Comparison of ENCODE assay signal across 8 cellular contexts in the genomic region with DNA sequence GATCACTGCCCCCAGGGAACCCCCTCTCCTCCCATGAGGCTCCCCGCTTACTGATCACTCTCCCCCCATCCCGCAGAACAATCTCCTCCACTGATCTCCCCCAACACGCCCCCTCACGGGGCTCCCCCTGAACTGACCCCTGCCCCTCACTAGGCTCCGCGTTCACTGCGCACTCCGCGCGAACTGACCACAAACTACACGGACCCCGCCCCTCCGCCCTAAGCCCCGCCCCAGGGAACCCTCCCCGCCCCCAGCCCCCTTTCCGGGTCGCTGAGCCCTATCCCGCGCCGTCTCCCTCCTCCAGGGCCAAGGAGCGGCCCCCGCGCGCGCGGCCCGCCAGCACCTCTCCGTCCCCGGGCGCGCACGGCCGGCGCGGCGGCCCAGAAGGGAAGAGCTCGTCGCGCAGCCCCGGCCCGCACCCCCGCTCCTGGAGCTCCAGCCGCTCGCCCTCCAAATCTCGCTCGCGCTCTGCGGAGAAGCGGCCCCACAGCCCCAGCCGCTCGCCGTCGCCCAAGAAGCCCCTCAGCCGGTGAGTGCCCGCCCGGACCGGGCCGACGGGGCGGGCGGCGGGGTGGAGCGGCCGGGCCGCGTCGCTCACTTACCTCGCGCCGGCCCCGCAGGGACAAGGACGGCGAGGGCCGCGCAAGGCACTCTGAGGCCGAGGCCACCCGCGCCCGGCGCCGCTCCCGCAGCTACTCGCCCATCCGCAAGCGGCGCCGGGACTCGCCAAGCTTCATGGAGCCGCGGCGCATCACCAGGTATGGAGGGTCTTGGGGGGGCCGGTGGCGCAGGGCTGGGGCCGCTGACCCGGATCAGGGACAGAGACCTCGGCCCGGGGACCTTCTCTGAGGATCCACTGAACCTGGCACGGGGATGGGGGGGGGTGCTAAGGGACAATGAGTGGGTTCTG. TPM values are rescaled to one million over a fixed set of nuclear protein-coding genes. Genes with fewer than 3 reads are reported as not detected.
DNase-seq lines count a peak whose midpoint lies in the region; ATAC-seq and TF ChIP-seq lines count a peak whose summit lies in the region.

No MANE protein-coding gene starts in this region.

- no peak for TF ChIP-seq POLR2A in esophagus muscularis mucosa (IDR thresholded peaks at IDR 0.05; ENCODE audit: low read depth)

- H2BK5ac ChIP-seq in neuronal stem cell (ENCODE audit: low read length) = no peak overlapping the region

- H3K36me3 ChIP-seq in SJSA1 (no peaks in the 10 kb centered on the region), esophagus muscularis mucosa (no peaks in the 10 kb centered on the region), neuronal stem cell (replicated peaks in 1 of 2; ENCODE audit: control insufficient read depth in 2 of 2, insufficient read depth in 2 of 2, low read length in 2 of 2) (no peaks in the 10 kb centered on the region)

- H3K4me1 ChIP-seq in SJSA1 (replicated peaks) = peaks cover 9% of the 10 kb centered on the region
- peaks cover 3 to 33% (median 31%) of the 10 kb centered on the region in 4 donors for H3K4me1 ChIP-seq in esophagus muscularis mucosa
- peaks cover 0 to 3% of the 10 kb centered on the region in 2 donors for H3K4me1 ChIP-seq in neuronal stem cell (ENCODE audit: control insufficient read depth in 2 of 2, insufficient read depth in 1 of 2, low read depth in 1 of 2, low read length in 2 of 2)

- H3K9me3 ChIP-seq in SJSA1 (replicated peaks) (no peaks in the 10 kb centered on the region), esophagus muscularis mucosa (no peaks in the 10 kb centered on the region), neuronal stem cell (replicated peaks in 1 of 2; ENCODE audit: control insufficient read depth in 2 of 2, insufficient read depth in 1 of 2, low read depth in 1 of 2, low read length in 2 of 2) (no peaks in the 10 kb centered on the region)

- H3K23ac ChIP-seq in neuronal stem cell (ENCODE audit: low read depth, low read length, poor library complexity) = no peak overlapping the region

- H3K18ac ChIP-seq in neuronal stem cell (ENCODE audit: low read length) = peak overlapping the region; percentile 84

- intact Hi-C loops in esophagus muscularis mucosa (cut with DNase I) = loop anchor here (5.0 to 10.0 kb wide), 3 partner anchors 35 to 108 kb away; partner anchors contain the start of gene YWHAG

- peak overlapping the region; percentile 46 for H2AK5ac ChIP-seq in neuronal stem cell (ENCODE audit: low read depth, low read length)

- H2BK15ac ChIP-seq in neuronal stem cell (ENCODE audit: low read length) = peak overlapping the region; percentile 71

- H3K4me2 ChIP-seq in neuronal stem cell (ENCODE audit: insufficient read depth, low read length, poor library complexity, severe bottlenecking) = peak overlapping the region; percentile 72

- H2AFZ ChIP-seq in neuronal stem cell (ENCODE audit: low read length) = peak overlapping the region; percentile 88

- no peaks in the 10 kb centered on the region for H3K79me1 ChIP-seq in neuronal stem cell (ENCODE audit: low read depth, low read length)

- ATAC-seq in HG02970 (IDR thresholded peaks at IDR 0.05; ENCODE audit: low FRiP score, unreplicated experiment) (no peak), GM21515 (IDR thresholded peaks at IDR 0.05; ENCODE audit: unreplicated experiment) (no peak)

- TF ChIP-seq EP300 in esophagus muscularis mucosa (IDR thresholded peaks at IDR 0.05) = no peak

- H3K4ac ChIP-seq in neuronal stem cell (ENCODE audit: low read length) = no peak overlapping the region

- H2BK120ac ChIP-seq in neuronal stem cell (ENCODE audit: low read depth, low read length) = no peak overlapping the region

- DNase-seq in SJSA1 (ENCODE audit: low read depth in 1 of 2, low spot score in 2 of 2) = no peak
- DNase-seq in esophagus muscularis mucosa (ENCODE audit: extremely low spot score) = no peak
- DNase-seq in neuronal stem cell (ENCODE audit: low spot score) = no peak
- no peak for DNase-seq in OCI-M1 (lab: John Stamatoyannopoulos, UW)
- DNase-seq in activated CD4-positive, alpha-beta T cell treated with anti-CD3 and anti-CD28 coated beads, Interleukin-2, amount 50 U/mL, for 4 hours = no peak

- H3K4me3 ChIP-seq in SJSA1 (peak overlapping the region; percentile 32), esophagus muscularis mucosa (peak overlapping the region; percentile 55 to 73 (median 59)), neuronal stem cell (ENCODE audit: low read length in 2 of 2) (peak overlapping the region; percentile 38 to 85)

- peak overlapping the region; percentile 88 for H3K9ac ChIP-seq in neuronal stem cell (ENCODE audit: low read depth, low read length, poor library complexity)

- H3K14ac ChIP-seq in neuronal stem cell (ENCODE audit: low read length) = peak overlapping the region; percentile 33

- WGBS in esophagus muscularis mucosa = 13% methylated on average over 20 of the region's 98 CpGs
- no CpG with 5 or more reads among the region's 98 CpGs for WGBS in neuronal stem cell (ENCODE audit: extremely low coverage in 2 of 2, insufficient read length in 2 of 2, insufficient replicate concordance in 1 of 2), 2 donors

- no peak overlapping the region for H2BK12ac ChIP-seq in neuronal stem cell (ENCODE audit: low read length)

- no peak overlapping the region for H4K91ac ChIP-seq in neuronal stem cell (ENCODE audit: low read depth, low read length, poor library complexity)

- H3K27ac ChIP-seq in C4-2B (peak overlapping the region; percentile 12; the same call in 1 of the 2 replicates), SJSA1 (no peak overlapping the region), esophagus muscularis mucosa (replicated peaks in 1 of 4) (peak overlapping the region in 1 of 4 donors; percentile 34), neuronal stem cell (replicated peaks; ENCODE audit: low read length) (no peak overlapping the region)

- H4K8ac ChIP-seq in neuronal stem cell (ENCODE audit: low read depth, low read length) = no peak overlapping the region

- no peak for TF ChIP-seq CTCF in C4-2B (conservative IDR thresholded peaks at IDR 0.05)
- no peak for TF ChIP-seq CTCF in esophagus muscularis mucosa (IDR thresholded peaks at IDR 0.05)

- peaks cover 25% of the 10 kb centered on the region for H3K27me3 ChIP-seq in SJSA1 (replicated peaks)
- peaks cover 0 to 47% (median 12%) of the 10 kb centered on the region in 4 donors for H3K27me3 ChIP-seq in esophagus muscularis mucosa
- H3K27me3 ChIP-seq in neuronal stem cell (ENCODE audit: control insufficient read depth in 3 of 3, insufficient read depth in 3 of 3, low read depth in 1 of 3, low read length in 3 of 3) = peaks cover 10 to 65% (median 49%) of the 10 kb centered on the region in 3 experiments

RNA-seq across cellular contexts. Expression of gene HSPB1, which starts 19.9 kb away (rescaled TPM):
- 119 and 221 TPM in 2 replicates for total RNA-seq in SJSA1 (2014; rRNA removed; shearing (Covaris generic))
- total RNA-seq in esophagus muscularis mucosa = 1,000 to 10,000 TPM in 3 of 4 donors, 100 to 1,000 TPM in 1; 927 to 2,513 (median 1,694) TPM
- 217 TPM for polyA plus RNA-seq in neuronal stem cell (2013, experiment 1 of 2)
- 205 TPM for polyA plus RNA-seq in neuronal stem cell (2013, experiment 2 of 2)
